1 cellular context compared by ENCODE assay signal in the genomic region with DNA sequence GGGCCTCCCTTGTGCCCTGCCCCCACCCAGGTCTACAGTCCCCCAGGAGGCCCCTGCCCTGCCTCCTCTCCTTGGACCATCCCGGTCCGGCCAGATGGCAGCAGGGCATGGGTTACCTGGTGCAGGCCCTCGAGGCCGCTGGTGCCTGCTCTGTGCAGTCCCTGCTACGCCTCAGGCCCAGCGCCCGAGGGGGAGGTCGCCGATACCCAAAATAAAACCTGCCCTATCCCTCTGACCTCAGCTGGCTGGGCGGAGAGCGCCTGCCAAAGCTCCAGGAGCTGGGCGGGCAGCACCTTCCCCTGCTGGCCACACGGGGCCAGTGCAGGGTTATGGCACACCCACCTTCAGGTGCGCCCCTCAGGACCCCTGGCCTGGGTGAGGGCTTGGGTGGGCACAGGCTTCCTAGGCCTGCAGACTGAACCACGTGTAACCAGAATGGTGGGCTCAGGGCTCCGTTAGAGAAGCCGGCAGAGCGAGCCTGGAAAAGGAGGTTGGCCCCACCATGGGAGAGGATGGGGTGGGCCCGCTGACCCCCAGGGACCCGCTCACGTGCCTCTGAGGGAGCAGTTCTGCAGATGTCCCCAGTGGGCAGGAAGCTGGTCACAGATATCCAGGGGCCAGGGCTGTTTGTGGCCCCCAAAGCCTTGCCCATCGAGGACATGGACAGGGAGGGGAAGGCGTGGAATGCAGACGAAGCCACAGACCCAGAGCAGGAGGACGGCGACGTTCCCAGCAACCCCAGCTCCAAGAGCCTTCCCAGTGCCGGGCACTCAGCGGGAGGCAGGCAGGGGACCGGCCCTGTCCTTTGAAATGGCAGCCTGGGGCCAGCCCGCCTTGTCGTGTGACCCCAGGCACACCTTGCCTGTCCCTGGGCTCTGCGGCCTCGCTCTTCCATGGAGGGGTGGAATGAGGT.
TF ChIP-seq lines count a peak whose summit lies in the region.

No MANE protein-coding gene starts in this region.

TF ChIP-seq in GM23338, 12 proteins besides CTCF, POLR2A, EP300 and RAD21 (continued from another document):
- TF ChIP-seq, protein P1, sequence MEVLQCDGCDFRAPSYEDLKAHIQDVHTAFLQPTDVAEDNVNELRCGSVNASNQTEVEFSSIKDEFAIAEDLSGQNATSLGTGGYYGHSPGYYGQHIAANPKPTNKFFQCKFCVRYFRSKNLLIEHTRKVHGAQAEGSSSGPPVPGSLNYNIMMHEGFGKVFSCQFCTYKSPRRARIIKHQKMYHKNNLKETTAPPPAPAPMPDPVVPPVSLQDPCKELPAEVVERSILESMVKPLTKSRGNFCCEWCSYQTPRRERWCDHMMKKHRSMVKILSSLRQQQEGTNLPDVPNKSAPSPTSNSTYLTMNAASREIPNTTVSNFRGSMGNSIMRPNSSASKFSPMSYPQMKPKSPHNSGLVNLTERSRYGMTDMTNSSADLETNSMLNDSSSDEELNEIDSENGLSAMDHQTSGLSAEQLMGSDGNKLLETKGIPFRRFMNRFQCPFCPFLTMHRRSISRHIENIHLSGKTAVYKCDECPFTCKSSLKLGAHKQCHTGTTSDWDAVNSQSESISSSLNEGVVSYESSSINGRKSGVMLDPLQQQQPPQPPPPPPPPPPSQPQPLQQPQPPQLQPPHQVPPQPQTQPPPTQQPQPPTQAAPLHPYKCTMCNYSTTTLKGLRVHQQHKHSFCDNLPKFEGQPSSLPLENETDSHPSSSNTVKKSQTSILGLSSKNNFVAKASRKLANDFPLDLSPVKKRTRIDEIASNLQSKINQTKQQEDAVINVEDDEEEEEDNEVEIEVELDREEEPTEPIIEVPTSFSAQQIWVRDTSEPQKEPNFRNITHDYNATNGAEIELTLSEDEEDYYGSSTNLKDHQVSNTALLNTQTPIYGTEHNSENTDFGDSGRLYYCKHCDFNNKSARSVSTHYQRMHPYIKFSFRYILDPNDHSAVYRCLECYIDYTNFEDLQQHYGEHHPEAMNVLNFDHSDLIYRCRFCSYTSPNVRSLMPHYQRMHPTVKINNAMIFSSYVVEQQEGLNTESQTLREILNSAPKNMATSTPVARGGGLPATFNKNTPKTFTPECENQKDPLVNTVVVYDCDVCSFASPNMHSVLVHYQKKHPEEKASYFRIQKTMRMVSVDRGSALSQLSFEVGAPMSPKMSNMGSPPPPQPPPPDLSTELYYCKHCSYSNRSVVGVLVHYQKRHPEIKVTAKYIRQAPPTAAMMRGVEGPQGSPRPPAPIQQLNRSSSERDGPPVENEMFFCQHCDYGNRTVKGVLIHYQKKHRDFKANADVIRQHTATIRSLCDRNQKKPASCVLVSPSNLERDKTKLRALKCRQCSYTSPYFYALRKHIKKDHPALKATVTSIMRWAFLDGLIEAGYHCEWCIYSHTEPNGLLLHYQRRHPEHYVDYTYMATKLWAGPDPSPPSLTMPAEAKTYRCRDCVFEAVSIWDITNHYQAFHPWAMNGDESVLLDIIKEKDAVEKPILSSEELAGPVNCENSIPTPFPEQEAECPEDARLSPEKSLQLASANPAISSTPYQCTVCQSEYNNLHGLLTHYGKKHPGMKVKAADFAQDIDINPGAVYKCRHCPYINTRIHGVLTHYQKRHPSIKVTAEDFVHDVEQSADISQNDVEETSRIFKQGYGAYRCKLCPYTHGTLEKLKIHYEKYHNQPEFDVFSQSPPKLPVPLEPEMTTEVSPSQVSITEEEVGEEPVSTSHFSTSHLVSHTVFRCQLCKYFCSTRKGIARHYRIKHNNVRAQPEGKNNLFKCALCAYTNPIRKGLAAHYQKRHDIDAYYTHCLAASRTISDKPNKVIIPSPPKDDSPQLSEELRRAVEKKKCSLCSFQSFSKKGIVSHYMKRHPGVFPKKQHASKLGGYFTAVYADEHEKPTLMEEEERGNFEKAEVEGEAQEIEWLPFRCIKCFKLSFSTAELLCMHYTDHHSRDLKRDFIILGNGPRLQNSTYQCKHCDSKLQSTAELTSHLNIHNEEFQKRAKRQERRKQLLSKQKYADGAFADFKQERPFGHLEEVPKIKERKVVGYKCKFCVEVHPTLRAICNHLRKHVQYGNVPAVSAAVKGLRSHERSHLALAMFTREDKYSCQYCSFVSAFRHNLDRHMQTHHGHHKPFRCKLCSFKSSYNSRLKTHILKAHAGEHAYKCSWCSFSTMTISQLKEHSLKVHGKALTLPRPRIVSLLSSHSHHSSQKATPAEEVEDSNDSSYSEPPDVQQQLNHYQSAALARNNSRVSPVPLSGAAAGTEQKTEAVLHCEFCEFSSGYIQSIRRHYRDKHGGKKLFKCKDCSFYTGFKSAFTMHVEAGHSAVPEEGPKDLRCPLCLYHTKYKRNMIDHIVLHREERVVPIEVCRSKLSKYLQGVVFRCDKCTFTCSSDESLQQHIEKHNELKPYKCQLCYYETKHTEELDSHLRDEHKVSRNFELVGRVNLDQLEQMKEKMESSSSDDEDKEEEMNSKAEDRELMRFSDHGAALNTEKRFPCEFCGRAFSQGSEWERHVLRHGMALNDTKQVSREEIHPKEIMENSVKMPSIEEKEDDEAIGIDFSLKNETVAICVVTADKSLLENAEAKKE (CRISPR knock-in tag; IDR thresholded peaks at IDR 0.05): no peak
- TF ChIP-seq ZNF114 (CRISPR knock-in tag; IDR thresholded peaks at IDR 0.05): no peak
- TF ChIP-seq EZH2phosphoT487 (IDR thresholded peaks at IDR 0.05; ENCODE audit: unreplicated experiment): no peak
